Comparison of ENCODE assay signal across 25 cellular contexts in the genomic region with DNA sequence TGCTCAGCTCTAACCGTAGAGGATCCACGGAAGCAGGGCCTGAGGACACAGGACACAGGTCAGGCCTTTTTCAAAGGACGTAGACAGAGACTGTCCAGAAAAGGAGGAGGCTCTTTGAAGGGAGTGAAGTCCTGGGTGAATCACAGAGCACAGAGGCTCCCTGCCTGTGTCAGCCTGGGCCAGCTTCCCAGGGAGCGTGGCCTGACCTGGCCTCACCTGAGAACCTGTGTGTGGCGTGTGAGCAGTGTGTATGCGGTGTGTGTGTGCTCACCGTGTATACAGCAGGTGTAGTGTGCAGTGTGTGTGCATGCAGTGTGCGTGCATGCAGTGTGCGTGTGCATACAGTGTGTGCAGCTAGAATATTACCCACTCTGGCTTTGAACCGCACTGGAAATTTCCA. TPM values are rescaled to one million over a fixed set of nuclear protein-coding genes. Genes with fewer than 3 reads are reported as not detected.
"Had no signal": no experiment of that assay in that cellular context is flagged by ENCODE, and none has a peak within 500 bp of the region (broad histone marks: within the 10 kb centered on the region; RNA-seq: fewer than 3 reads in every experiment).

No MANE protein-coding gene starts in this region.

- H2AFZ ChIP-seq: neural progenitor cell had no signal

- H3K4me3 ChIP-seq: left ventricle myocardium inferior, lung, neural progenitor cell, prostate gland, right atrium auricular region, skin epidermis, spleen, thoracic aorta, transverse colon, upper lobe of right lung, vagina had no signal

- H3K27me3 ChIP-seq: neural progenitor cell, right atrium auricular region, spleen, transverse colon, upper lobe of right lung, vagina had no signal

- FAIRE-seq: colon had no signal

- ATAC-seq: esophagus mucosa, left colon had no signal

- DNase-seq: effector CD8-positive, alpha-beta T cell; endodermal cell; foreskin melanocyte; hypothalamus; immature natural killer cell; islet precursor cell; kidney glomerular epithelial cell; left colon; left ventricle myocardium inferior; spleen; stimulated activated CD4-positive, alpha-beta T cell treated with anti-CD3 and anti-CD28 coated beads, Interleukin-4, amount 100 ng/mL, for 4 hours; stimulated activated naive B cell treated with anti-CD40 and anti-IgM and Interleukin-4, amounts not matched to agents 10 μg/mL and 1 μg/mL and 100 μg/mL, for 72 hours; transverse colon; upper lobe of right lung had no signal

- H3K4me2 ChIP-seq: neural progenitor cell had no signal

- H3K9me3 ChIP-seq: left ventricle myocardium inferior, prostate gland, right atrium auricular region, spleen, thoracic aorta, transverse colon, upper lobe of right lung, vagina had no signal

- H3K36me3 ChIP-seq: left ventricle myocardium inferior, neural progenitor cell, prostate gland, right atrium auricular region, spleen, thoracic aorta, transverse colon, upper lobe of right lung, vagina had no signal

- H3K4me1 ChIP-seq: neural progenitor cell, prostate gland had no signal

- H3K27ac ChIP-seq: epithelial cell of prostate, left ventricle myocardium inferior, neural progenitor cell, prostate gland, right atrium auricular region, skin epidermis, thoracic aorta, transverse colon, upper lobe of right lung, vagina had no signal

- H3K9ac ChIP-seq: neural progenitor cell had no signal

RNA-seq across cellular contexts. Expression of a gene that starts 56.0 kb away (rescaled TPM):
- total RNA-seq: mononuclear cell had no signal
- polyA plus RNA-seq: immature natural killer cell had no signal
